Comparison of ENCODE assay signal across 2 cellular contexts in the genomic region with DNA sequence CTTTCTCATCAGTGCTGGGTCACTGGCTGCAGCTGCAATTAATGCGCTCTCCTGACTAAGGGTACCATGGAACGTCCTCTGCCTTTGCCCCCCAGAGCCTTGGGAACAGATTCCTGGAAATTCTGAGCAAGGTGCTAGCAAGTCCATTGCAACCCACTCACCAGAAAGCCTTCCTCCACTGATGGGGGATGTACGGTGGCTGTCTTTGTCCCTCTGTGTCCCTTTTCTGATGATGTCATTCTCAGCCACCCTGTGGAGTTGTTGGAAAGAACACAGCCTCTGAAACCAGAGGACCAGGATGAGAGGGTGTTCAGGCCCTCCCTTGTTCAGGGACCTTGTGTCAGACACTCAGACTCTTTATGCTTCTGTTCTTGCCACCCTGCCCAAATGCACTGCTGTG.
A peak's percentile ranks its signal among the peaks of the same experiment; 100 is the strongest.
TF ChIP-seq lines count a peak whose summit lies in the region.

No MANE protein-coding gene starts in this region.

TF ChIP-seq in HepG2, 621 proteins besides CTCF, POLR2A, EP300 and RAD21:
- TF ChIP-seq ATF7 (IDR thresholded peaks at IDR 0.05) (peak; percentile 84), ATF7 (CRISPR knock-in tag; IDR thresholded peaks at IDR 0.05) (no peak), CHD2 (IDR thresholded peaks at IDR 0.05; ENCODE audit: low read depth, low read length) (no peak)

TF ChIP-seq in K562, 482 proteins besides CTCF, POLR2A, EP300 and RAD21 (continues in another document):
- TF ChIP-seq STAT5B (CRISPR knock-in tag; IDR thresholded peaks at IDR 0.05) = no peak
- TF ChIP-seq, protein P1, sequence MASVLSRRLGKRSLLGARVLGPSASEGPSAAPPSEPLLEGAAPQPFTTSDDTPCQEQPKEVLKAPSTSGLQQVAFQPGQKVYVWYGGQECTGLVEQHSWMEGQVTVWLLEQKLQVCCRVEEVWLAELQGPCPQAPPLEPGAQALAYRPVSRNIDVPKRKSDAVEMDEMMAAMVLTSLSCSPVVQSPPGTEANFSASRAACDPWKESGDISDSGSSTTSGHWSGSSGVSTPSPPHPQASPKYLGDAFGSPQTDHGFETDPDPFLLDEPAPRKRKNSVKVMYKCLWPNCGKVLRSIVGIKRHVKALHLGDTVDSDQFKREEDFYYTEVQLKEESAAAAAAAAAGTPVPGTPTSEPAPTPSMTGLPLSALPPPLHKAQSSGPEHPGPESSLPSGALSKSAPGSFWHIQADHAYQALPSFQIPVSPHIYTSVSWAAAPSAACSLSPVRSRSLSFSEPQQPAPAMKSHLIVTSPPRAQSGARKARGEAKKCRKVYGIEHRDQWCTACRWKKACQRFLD (CRISPR knock-in tag; IDR thresholded peaks at IDR 0.05) = 0 out of 2 replicates have a peak, but pooled peaks have one; percentile 27
- TF ChIP-seq SMAD4 (CRISPR knock-in tag; conservative IDR thresholded peaks at IDR 0.05) = 0 out of 2 replicates have a peak, but pooled peaks have one; percentile 15
- no peak for TF ChIP-seq SOX6 (IDR thresholded peaks at IDR 0.05)
- peak; percentile 58 for TF ChIP-seq ATF1 (CRISPR knock-in tag; IDR thresholded peaks at IDR 0.05)
- TF ChIP-seq ATF1 (tag; IDR thresholded peaks at IDR 0.05) = peak; percentile 48
- TF ChIP-seq, protein P2, sequence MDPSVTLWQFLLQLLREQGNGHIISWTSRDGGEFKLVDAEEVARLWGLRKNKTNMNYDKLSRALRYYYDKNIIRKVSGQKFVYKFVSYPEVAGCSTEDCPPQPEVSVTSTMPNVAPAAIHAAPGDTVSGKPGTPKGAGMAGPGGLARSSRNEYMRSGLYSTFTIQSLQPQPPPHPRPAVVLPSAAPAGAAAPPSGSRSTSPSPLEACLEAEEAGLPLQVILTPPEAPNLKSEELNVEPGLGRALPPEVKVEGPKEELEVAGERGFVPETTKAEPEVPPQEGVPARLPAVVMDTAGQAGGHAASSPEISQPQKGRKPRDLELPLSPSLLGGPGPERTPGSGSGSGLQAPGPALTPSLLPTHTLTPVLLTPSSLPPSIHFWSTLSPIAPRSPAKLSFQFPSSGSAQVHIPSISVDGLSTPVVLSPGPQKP (CRISPR knock-in tag; IDR thresholded peaks at IDR 0.05) = no peak
- no peak for TF ChIP-seq TEAD2 (tag; IDR thresholded peaks at IDR 0.05)
- TF ChIP-seq, protein P3, sequence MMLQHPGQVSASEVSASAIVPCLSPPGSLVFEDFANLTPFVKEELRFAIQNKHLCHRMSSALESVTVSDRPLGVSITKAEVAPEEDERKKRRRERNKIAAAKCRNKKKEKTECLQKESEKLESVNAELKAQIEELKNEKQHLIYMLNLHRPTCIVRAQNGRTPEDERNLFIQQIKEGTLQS (IDR thresholded peaks at IDR 0.05) = peak; percentile 90
- TF ChIP-seq, protein P3 (CRISPR knock-in tag; conservative IDR thresholded peaks at IDR 0.05) = no peak
- TF ChIP-seq, protein P4, sequence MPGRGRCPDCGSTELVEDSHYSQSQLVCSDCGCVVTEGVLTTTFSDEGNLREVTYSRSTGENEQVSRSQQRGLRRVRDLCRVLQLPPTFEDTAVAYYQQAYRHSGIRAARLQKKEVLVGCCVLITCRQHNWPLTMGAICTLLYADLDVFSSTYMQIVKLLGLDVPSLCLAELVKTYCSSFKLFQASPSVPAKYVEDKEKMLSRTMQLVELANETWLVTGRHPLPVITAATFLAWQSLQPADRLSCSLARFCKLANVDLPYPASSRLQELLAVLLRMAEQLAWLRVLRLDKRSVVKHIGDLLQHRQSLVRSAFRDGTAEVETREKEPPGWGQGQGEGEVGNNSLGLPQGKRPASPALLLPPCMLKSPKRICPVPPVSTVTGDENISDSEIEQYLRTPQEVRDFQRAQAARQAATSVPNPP (IDR thresholded peaks at IDR 0.05; ENCODE audit: borderline replicate concordance, insufficient read depth, insufficient read length) = no peak
- TF ChIP-seq, protein P5, sequence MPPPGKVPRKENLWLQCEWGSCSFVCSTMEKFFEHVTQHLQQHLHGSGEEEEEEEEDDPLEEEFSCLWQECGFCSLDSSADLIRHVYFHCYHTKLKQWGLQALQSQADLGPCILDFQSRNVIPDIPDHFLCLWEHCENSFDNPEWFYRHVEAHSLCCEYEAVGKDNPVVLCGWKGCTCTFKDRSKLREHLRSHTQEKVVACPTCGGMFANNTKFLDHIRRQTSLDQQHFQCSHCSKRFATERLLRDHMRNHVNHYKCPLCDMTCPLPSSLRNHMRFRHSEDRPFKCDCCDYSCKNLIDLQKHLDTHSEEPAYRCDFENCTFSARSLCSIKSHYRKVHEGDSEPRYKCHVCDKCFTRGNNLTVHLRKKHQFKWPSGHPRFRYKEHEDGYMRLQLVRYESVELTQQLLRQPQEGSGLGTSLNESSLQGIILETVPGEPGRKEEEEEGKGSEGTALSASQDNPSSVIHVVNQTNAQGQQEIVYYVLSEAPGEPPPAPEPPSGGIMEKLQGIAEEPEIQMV (tag; conservative IDR thresholded peaks at IDR 0.05; ENCODE audit: low read depth) = no peak
- TF ChIP-seq, protein P6, sequence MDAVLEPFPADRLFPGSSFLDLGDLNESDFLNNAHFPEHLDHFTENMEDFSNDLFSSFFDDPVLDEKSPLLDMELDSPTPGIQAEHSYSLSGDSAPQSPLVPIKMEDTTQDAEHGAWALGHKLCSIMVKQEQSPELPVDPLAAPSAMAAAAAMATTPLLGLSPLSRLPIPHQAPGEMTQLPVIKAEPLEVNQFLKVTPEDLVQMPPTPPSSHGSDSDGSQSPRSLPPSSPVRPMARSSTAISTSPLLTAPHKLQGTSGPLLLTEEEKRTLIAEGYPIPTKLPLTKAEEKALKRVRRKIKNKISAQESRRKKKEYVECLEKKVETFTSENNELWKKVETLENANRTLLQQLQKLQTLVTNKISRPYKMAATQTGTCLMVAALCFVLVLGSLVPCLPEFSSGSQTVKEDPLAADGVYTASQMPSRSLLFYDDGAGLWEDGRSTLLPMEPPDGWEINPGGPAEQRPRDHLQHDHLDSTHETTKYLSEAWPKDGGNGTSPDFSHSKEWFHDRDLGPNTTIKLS (IDR thresholded peaks at IDR 0.05; ENCODE audit: borderline replicate concordance, low read depth) = no peak
- TF ChIP-seq KAT2B (IDR thresholded peaks at IDR 0.05; ENCODE audit: low read depth, low read length) = no peak
- TF ChIP-seq CREM (IDR thresholded peaks at IDR 0.05; ENCODE audit: low read depth) = peak; percentile 91
- TF ChIP-seq STAG1 (CRISPR knock-in tag; IDR thresholded peaks at IDR 0.05; ENCODE audit: borderline replicate concordance) = no peak
- TF ChIP-seq POLR2B (IDR thresholded peaks at IDR 0.05; ENCODE audit: low read depth, partially characterized antibody) = no peak
- TF ChIP-seq SMARCC2 (IDR thresholded peaks at IDR 0.05; ENCODE audit: low read depth) = no peak
- TF ChIP-seq, protein P7, sequence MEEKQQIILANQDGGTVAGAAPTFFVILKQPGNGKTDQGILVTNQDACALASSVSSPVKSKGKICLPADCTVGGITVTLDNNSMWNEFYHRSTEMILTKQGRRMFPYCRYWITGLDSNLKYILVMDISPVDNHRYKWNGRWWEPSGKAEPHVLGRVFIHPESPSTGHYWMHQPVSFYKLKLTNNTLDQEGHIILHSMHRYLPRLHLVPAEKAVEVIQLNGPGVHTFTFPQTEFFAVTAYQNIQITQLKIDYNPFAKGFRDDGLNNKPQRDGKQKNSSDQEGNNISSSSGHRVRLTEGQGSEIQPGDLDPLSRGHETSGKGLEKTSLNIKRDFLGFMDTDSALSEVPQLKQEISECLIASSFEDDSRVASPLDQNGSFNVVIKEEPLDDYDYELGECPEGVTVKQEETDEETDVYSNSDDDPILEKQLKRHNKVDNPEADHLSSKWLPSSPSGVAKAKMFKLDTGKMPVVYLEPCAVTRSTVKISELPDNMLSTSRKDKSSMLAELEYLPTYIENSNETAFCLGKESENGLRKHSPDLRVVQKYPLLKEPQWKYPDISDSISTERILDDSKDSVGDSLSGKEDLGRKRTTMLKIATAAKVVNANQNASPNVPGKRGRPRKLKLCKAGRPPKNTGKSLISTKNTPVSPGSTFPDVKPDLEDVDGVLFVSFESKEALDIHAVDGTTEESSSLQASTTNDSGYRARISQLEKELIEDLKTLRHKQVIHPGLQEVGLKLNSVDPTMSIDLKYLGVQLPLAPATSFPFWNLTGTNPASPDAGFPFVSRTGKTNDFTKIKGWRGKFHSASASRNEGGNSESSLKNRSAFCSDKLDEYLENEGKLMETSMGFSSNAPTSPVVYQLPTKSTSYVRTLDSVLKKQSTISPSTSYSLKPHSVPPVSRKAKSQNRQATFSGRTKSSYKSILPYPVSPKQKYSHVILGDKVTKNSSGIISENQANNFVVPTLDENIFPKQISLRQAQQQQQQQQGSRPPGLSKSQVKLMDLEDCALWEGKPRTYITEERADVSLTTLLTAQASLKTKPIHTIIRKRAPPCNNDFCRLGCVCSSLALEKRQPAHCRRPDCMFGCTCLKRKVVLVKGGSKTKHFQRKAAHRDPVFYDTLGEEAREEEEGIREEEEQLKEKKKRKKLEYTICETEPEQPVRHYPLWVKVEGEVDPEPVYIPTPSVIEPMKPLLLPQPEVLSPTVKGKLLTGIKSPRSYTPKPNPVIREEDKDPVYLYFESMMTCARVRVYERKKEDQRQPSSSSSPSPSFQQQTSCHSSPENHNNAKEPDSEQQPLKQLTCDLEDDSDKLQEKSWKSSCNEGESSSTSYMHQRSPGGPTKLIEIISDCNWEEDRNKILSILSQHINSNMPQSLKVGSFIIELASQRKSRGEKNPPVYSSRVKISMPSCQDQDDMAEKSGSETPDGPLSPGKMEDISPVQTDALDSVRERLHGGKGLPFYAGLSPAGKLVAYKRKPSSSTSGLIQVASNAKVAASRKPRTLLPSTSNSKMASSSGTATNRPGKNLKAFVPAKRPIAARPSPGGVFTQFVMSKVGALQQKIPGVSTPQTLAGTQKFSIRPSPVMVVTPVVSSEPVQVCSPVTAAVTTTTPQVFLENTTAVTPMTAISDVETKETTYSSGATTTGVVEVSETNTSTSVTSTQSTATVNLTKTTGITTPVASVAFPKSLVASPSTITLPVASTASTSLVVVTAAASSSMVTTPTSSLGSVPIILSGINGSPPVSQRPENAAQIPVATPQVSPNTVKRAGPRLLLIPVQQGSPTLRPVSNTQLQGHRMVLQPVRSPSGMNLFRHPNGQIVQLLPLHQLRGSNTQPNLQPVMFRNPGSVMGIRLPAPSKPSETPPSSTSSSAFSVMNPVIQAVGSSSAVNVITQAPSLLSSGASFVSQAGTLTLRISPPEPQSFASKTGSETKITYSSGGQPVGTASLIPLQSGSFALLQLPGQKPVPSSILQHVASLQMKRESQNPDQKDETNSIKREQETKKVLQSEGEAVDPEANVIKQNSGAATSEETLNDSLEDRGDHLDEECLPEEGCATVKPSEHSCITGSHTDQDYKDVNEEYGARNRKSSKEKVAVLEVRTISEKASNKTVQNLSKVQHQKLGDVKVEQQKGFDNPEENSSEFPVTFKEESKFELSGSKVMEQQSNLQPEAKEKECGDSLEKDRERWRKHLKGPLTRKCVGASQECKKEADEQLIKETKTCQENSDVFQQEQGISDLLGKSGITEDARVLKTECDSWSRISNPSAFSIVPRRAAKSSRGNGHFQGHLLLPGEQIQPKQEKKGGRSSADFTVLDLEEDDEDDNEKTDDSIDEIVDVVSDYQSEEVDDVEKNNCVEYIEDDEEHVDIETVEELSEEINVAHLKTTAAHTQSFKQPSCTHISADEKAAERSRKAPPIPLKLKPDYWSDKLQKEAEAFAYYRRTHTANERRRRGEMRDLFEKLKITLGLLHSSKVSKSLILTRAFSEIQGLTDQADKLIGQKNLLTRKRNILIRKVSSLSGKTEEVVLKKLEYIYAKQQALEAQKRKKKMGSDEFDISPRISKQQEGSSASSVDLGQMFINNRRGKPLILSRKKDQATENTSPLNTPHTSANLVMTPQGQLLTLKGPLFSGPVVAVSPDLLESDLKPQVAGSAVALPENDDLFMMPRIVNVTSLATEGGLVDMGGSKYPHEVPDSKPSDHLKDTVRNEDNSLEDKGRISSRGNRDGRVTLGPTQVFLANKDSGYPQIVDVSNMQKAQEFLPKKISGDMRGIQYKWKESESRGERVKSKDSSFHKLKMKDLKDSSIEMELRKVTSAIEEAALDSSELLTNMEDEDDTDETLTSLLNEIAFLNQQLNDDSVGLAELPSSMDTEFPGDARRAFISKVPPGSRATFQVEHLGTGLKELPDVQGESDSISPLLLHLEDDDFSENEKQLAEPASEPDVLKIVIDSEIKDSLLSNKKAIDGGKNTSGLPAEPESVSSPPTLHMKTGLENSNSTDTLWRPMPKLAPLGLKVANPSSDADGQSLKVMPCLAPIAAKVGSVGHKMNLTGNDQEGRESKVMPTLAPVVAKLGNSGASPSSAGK (IDR thresholded peaks at IDR 0.05) = 0 out of 2 replicates have a peak, but pooled peaks have one; percentile 20
- no peak for TF ChIP-seq NR2F6 (CRISPR knock-in tag; IDR thresholded peaks at IDR 0.05)
- peak; percentile 68 for TF ChIP-seq PHF20 (IDR thresholded peaks at IDR 0.05; ENCODE audit: partially characterized antibody)
- no peak for TF ChIP-seq HDAC6 (IDR thresholded peaks at IDR 0.05; ENCODE audit: low read depth, low read length)
- TF ChIP-seq SNRNP70 (optimal IDR thresholded peaks at IDR 0.05; ENCODE audit: low read depth, low read length) = no peak
- peak; percentile 79 for TF ChIP-seq MTA1 (IDR thresholded peaks at IDR 0.05; ENCODE audit: borderline replicate concordance)
- no peak for TF ChIP-seq CREBBP (IDR thresholded peaks at IDR 0.05; ENCODE audit: low read depth, low read length)
- TF ChIP-seq CEBPG (CRISPR knock-in tag; IDR thresholded peaks at IDR 0.05) = 0 out of 2 replicates have a peak, but pooled peaks have one; percentile 7
- TF ChIP-seq CEBPG (tag; conservative IDR thresholded peaks at IDR 0.05 in 1 of 2, IDR thresholded peaks at IDR 0.05 in 1 of 2) = no peak
- no peak for TF ChIP-seq PYGO2 (tag; IDR thresholded peaks at IDR 0.05)
